ENCODE assay signal across 19 cellular contexts in genomic region chr22:22871536-22872278, GRCh38. TPM values are rescaled to one million over a fixed set of nuclear protein-coding genes. Genes with fewer than 3 reads are reported as not detected.
DNase-seq lines count a peak whose midpoint lies in the region; ATAC-seq and TF ChIP-seq lines count a peak whose summit lies in the region.
"Had no signal": no experiment of that assay in that cellular context is flagged by ENCODE, and none has a peak within 500 bp of the region (broad histone marks: within the 10 kb centered on the region; RNA-seq: fewer than 3 reads in every experiment).

No MANE protein-coding gene starts in this region.

- H3K27me3 ChIP-seq in OCI-LY1 (ENCODE audit: insufficient read depth, low read length) (no peaks in the 10 kb centered on the region), thymus (ENCODE audit: control insufficient read depth, insufficient read depth) (no peaks in the 10 kb centered on the region)

- no peak overlapping the region for H3K4me3 Mint-ChIP-seq in natural killer cell treated with Interleukin-12 subunit alpha and Interleukin-12 subunit beta and Interleukin-15 and Interleukin-18, amount 100 ng/mL, for 72 hours
- H3K4me3 Mint-ChIP-seq: CD4-positive, CD25-positive, alpha-beta regulatory T cell; H9 had no signal

- peak overlapping the region; percentile 12 for H3K4me3 ChIP-seq in OCI-LY1 (ENCODE audit: low read depth, low read length, poor library complexity, severe bottlenecking)
- H3K4me3 ChIP-seq in thymus (ENCODE audit: low read length): no peak overlapping the region
- H3K4me3 ChIP-seq: A549 had no signal

- H4K20me1 ChIP-seq in OCI-LY1 (ENCODE audit: insufficient read depth, low read length): no peaks in the 10 kb centered on the region

- H3K4me1 ChIP-seq in OCI-LY1 (ENCODE audit: insufficient read depth, low read length, severe bottlenecking): peaks cover 71% of the 10 kb centered on the region
- peaks cover 48% of the 10 kb centered on the region for H3K4me1 ChIP-seq in thymus (ENCODE audit: control insufficient read depth, insufficient read depth, low read length)
- H3K4me1 ChIP-seq: A549 had no signal

- peak overlapping the region; percentile 100 for H3K27ac ChIP-seq in OCI-LY1 (ENCODE audit: low read depth, low read length, poor library complexity, severe bottlenecking)
- peak overlapping the region; percentile 33 for H3K27ac ChIP-seq in thymus (ENCODE audit: low read depth)
- H3K27ac ChIP-seq: A549 had no signal

- H3K9me2 ChIP-seq in OCI-LY1 (ENCODE audit: low read depth, low read length): no peaks in the 10 kb centered on the region

- WGBS in thymus: 93% methylated on average over 10 of the region's 10 CpGs

- peaks cover 4% of the 10 kb centered on the region for H3K9me3 Mint-ChIP-seq in natural killer cell treated with Interleukin-12 subunit alpha and Interleukin-12 subunit beta and Interleukin-15 and Interleukin-18, amount 100 ng/mL, for 72 hours
- H3K9me3 Mint-ChIP-seq: H9 had no signal

- peak overlapping the region; percentile 49 for H3K4me2 ChIP-seq in OCI-LY1 (ENCODE audit: low read length)
- H3K4me2 ChIP-seq: A549 had no signal

- peaks cover under 1% of the 10 kb centered on the region; the same call in 1 of the 2 replicates for H3F3A ChIP-seq in OCI-LY1 (ENCODE audit: insufficient read depth, low read length)

- no peaks in the 10 kb centered on the region for H3K9me3 ChIP-seq in OCI-LY1 (ENCODE audit: low read length)
- H3K9me3 ChIP-seq in thymus (ENCODE audit: control insufficient read depth): no peaks in the 10 kb centered on the region
- H3K9me3 ChIP-seq: A549 had no signal

- no peak overlapping the region for H3K27ac Mint-ChIP-seq in natural killer cell treated with Interleukin-12 subunit alpha and Interleukin-12 subunit beta and Interleukin-15 and Interleukin-18, amount 100 ng/mL, for 72 hours
- H3K27ac Mint-ChIP-seq: H9 had no signal

- H3K4me1 Mint-ChIP-seq in natural killer cell treated with Interleukin-12 subunit alpha and Interleukin-12 subunit beta and Interleukin-15 and Interleukin-18, amount 100 ng/mL, for 72 hours (ENCODE audit: low read depth in 2 of 2): peaks cover 15 to 22% of the 10 kb centered on the region in 2 donors
- H3K4me1 Mint-ChIP-seq: H9 had no signal

- H3K9ac ChIP-seq in OCI-LY1 (ENCODE audit: low read length): peak overlapping the region; percentile 60

- no peaks in the 10 kb centered on the region for H3K79me2 ChIP-seq in OCI-LY1 (ENCODE audit: insufficient read depth, low read length)

- no peaks in the 10 kb centered on the region for H3K36me3 ChIP-seq in OCI-LY1 (ENCODE audit: insufficient read depth, low read length)
- no peaks in the 10 kb centered on the region for H3K36me3 ChIP-seq in thymus (ENCODE audit: control insufficient read depth, insufficient read depth)

- peaks cover 11% of the 10 kb centered on the region for H3K36me3 Mint-ChIP-seq in natural killer cell treated with Interleukin-12 subunit alpha and Interleukin-12 subunit beta and Interleukin-15 and Interleukin-18, amount 100 ng/mL, for 72 hours

- ATAC-seq in HG03442 (IDR thresholded peaks at IDR 0.05; ENCODE audit: unreplicated experiment): no peak
- ATAC-seq in natural killer cell treated with Interleukin-12 subunit alpha and Interleukin-12 subunit beta and Interleukin-15 and Interleukin-18, amount 100 ng/mL, for 72 hours: no peak

- H2AFZ ChIP-seq in OCI-LY1 (ENCODE audit: low read length): no peak overlapping the region

- H3K27me3 Mint-ChIP-seq in natural killer cell treated with Interleukin-12 subunit alpha and Interleukin-12 subunit beta and Interleukin-15 and Interleukin-18, amount 100 ng/mL, for 72 hours: no peaks in the 10 kb centered on the region

- TF ChIP-seq CTCF in OCI-LY1 (IDR thresholded peaks at IDR 0.05; ENCODE audit: low read length): no peak

- peak; percentile 24 for DNase-seq in activated effector memory CD4-positive, alpha-beta T cell treated with anti-CD3 and anti-CD28 coated beads, Interleukin-2, amount 50 U/mL, for 16 hours
- DNase-seq in activated effector memory CD4-positive, alpha-beta T cell treated with Interleukin-2 at 50 U/mL for 16 hours: no peak
- peak; percentile 32 for DNase-seq in islet precursor cell
- DNase-seq in natural killer cell treated with Interleukin-12 subunit alpha and Interleukin-12 subunit beta and Interleukin-15 and Interleukin-18, amount 100 ng/mL, for 72 hours (ENCODE audit: low spot score): no peak
- no peak for DNase-seq in T-helper 2 cell
- DNase-seq: Calu3, DMS79, IMR-90, NCI-H1092, NCI-H1694, NCI-H774, SIG-M5 had no signal

RNA-seq across cellular contexts. Expression of gene IGLL5, which starts 15.9 kb away (rescaled TPM):
- polyA plus RNA-seq in thymus: 29.9 TPM
- 1 to 10 TPM in 1 of 2 donors, not detected in 1; 5.4 TPM for total RNA-seq in natural killer cell treated with Interleukin-12 subunit alpha and Interleukin-12 subunit beta and Interleukin-15 and Interleukin-18, amount 100 ng/mL, for 72 hours
- total RNA-seq: Calu3, H9, HT-29, IMR-90 had no signal
- polyA plus RNA-seq: A549, IMR-90 had no signal

Comparison
In these comparisons a context has a peak if more than half of its experiments do, and no peak if none do; other contexts are left out.
1. DNase-seq: peak in activated effector memory CD4-positive, alpha-beta T cell treated with anti-CD3 and anti-CD28 coated beads, Interleukin-2, amount 50 U/mL, for 16 hours (single experiment) and islet precursor cell (single experiment); none in activated effector memory CD4-positive, alpha-beta T cell treated with Interleukin-2 at 50 U/mL for 16 hours (single experiment), natural killer cell treated with Interleukin-12 subunit alpha and Interleukin-12 subunit beta and Interleukin-15 and Interleukin-18, amount 100 ng/mL, for 72 hours (single experiment) and T-helper 2 cell (0 of 5).